ENCODE assay signal across 24 cellular contexts in the genomic region with DNA sequence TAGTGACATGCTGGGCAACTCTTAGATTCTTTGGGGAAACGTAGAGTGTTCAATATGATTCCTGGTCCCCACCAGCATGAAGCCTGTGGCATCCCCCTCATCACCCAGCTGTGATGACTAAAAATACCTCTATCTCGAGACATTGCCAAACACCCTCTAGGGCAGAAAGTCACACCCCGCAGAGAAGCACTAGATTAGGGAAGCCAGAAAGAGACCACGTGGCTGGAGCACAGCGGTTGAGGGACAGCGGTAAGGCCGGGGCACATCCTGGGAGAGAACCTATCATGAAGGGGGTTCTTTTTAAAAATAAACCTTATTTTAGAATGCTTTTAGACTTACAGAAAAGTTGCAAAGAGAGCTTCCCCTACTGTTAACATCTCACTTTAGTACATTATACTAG. TPM values are rescaled to one million over a fixed set of nuclear protein-coding genes. Genes with fewer than 3 reads are reported as not detected.
DNase-seq lines count a peak whose midpoint lies in the region; ATAC-seq and TF ChIP-seq lines count a peak whose summit lies in the region.
"Had no signal": no experiment of that assay in that cellular context is flagged by ENCODE, and none has a peak within 500 bp of the region (broad histone marks: within the 10 kb centered on the region; RNA-seq: fewer than 3 reads in every experiment).

No MANE protein-coding gene starts in this region.

- H3K27ac ChIP-seq in BLaER1 treated with 17β-estradiol and CSF1 and Interleukin-3, amounts not matched to agents 10 nM and 100 nM = peak overlapping the region in 9 of 11 experiments; percentile 66 to 81 (median 77); a peak in 18 of 22 replicates
- no peak overlapping the region for H3K27ac ChIP-seq in brain microvascular endothelial cell
- no peak overlapping the region for H3K27ac ChIP-seq in H9 (ENCODE audit: insufficient read length, low read depth, low read length)
- H3K27ac ChIP-seq: KMS-11, pancreas, Peyer's patch, SK-N-MC, upper lobe of right lung had no signal

- no peak for TF ChIP-seq CTCF in brain microvascular endothelial cell (IDR thresholded peaks at IDR 0.05; ENCODE audit: low read depth, low read length, missing control alignments)
- TF ChIP-seq CTCF in H9 (conservative IDR thresholded peaks at IDR 0.05) = no peak

- H3K4ac ChIP-seq in H9 (ENCODE audit: low read depth, low read length) = no peak overlapping the region

- no peak overlapping the region for H4K8ac ChIP-seq in H9 (replicated peaks; ENCODE audit: insufficient read length, low read depth, low read length)

- H3T11ph ChIP-seq in H9 (ENCODE audit: low read length) = no peak overlapping the region

- H3K23me2 ChIP-seq in H9 (ENCODE audit: insufficient read length, low read depth, low read length, poor library complexity, severe bottlenecking) = no peaks in the 10 kb centered on the region

- H3K23ac ChIP-seq in H9 (ENCODE audit: insufficient read length, low read depth, low read length) = no peak overlapping the region

- peaks cover 6% of the 10 kb centered on the region for H3K79me1 ChIP-seq in H9 (ENCODE audit: insufficient read depth, low read depth, low read length, poor library complexity, severe bottlenecking)

- H2AK5ac ChIP-seq in H9 (ENCODE audit: insufficient read length, low read length) = no peak overlapping the region

- peaks cover 6 to 22% (median 20%) of the 10 kb centered on the region in 10 experiments; a peak in 17 of 20 replicates for H3K4me1 ChIP-seq in BLaER1 treated with 17β-estradiol and CSF1 and Interleukin-3, amounts not matched to agents 10 nM and 100 nM
- no peaks in the 10 kb centered on the region for H3K4me1 ChIP-seq in H9 (ENCODE audit: insufficient read depth, low read length)
- H3K4me1 ChIP-seq: Peyer's patch, upper lobe of right lung had no signal

- H2BK5ac ChIP-seq in H9 (ENCODE audit: insufficient read length, low read length) = no peak overlapping the region

- no peak overlapping the region for H2BK120ac ChIP-seq in H9 (ENCODE audit: low read depth, low read length, poor library complexity, severe bottlenecking)

- no peak for ATAC-seq in HG02759 (IDR thresholded peaks at IDR 0.05; ENCODE audit: unreplicated experiment)
- ATAC-seq in GM18870 (IDR thresholded peaks at IDR 0.05; ENCODE audit: unreplicated experiment) = no peak
- ATAC-seq: left colon, pancreas, upper lobe of right lung had no signal

- no peak overlapping the region for H2BK20ac ChIP-seq in H9 (ENCODE audit: low read depth, low read length, poor library complexity, severe bottlenecking)

- DNase-seq in MV-4-11 (lab: John Stamatoyannopoulos, UW) = peak; percentile 30
- peak; percentile 32 for DNase-seq in brain microvascular endothelial cell
- DNase-seq in iPS-NIHi7 (ENCODE audit: extremely low spot score) = peak; percentile 45
- no peak for DNase-seq in H9
- no peak for DNase-seq in hepatic stellate cell (ENCODE audit: low spot score)
- DNase-seq: activated B cell treated with CpG ODN at 0.5 μM for 24 hours; activated CD4-positive, alpha-beta memory T cell treated with anti-CD3 and anti-CD28 coated beads for 36 hours; activated effector memory CD4-positive, alpha-beta T cell treated with anti-CD3 and anti-CD28 coated beads, Interleukin-2, amount 50 U/mL, for 16 hours; C1 segment of cervical spinal cord; cortex of kidney; GOT3; left colon; NCI-H187; NCI-H345; NCI-H82; pancreas; Peyer's patch; upper lobe of right lung had no signal

- no CpG with 5 or more reads among the region's 7 CpGs for WGBS in H9 (ENCODE audit: extremely low coverage, insufficient read length, low lambda C conversion rate)

- H3K9ac ChIP-seq in BLaER1 treated with 17β-estradiol and CSF1 and Interleukin-3, amounts not matched to agents 10 nM and 100 nM = peak overlapping the region in 8 of 11 experiments; percentile 1 to 57 (median 42); a peak in 11 of 22 replicates
- H3K9ac ChIP-seq in H9 (ENCODE audit: extremely low read depth, insufficient read length, low read length) = no peak overlapping the region
- H3K9ac ChIP-seq: KMS-11 had no signal

- peaks cover 49 to 54% of the 10 kb centered on the region in 2 experiments for H3K4me1 Mint-ChIP-seq in H9
- H3K4me1 Mint-ChIP-seq: activated B cell treated with CpG ODN at 0.5 μM for 24 hours had no signal

- H4K20me1 ChIP-seq in BLaER1 treated with 17β-estradiol and CSF1 and Interleukin-3, amounts not matched to agents 10 nM and 100 nM = peaks cover 0 to 69% (median 2%) of the 10 kb centered on the region in 11 experiments; a peak in 6 of 22 replicates
- no peaks in the 10 kb centered on the region for H4K20me1 ChIP-seq in H9 (ENCODE audit: control insufficient read depth, insufficient read depth, insufficient read length)

- no peak overlapping the region for H4K5ac ChIP-seq in H9 (ENCODE audit: insufficient read length, low read depth, low read length)

- H3K4me3 Mint-ChIP-seq in H9 = no peak overlapping the region
- H3K4me3 Mint-ChIP-seq: activated B cell treated with CpG ODN at 0.5 μM for 24 hours; activated CD4-positive, alpha-beta memory T cell treated with anti-CD3 and anti-CD28 coated beads for 36 hours; nephron had no signal

- H2BK12ac ChIP-seq in H9 (ENCODE audit: insufficient read length, low read depth, low read length) = no peak overlapping the region

- H3K14ac ChIP-seq in H9 (ENCODE audit: insufficient read depth, low read length) = no peak overlapping the region

- peaks cover 24 to 38% (median 36%) of the 10 kb centered on the region in 3 experiments for H3K36me3 Mint-ChIP-seq in H9 (ENCODE audit: insufficient read depth in 1 of 3, low read depth in 3 of 3)
- H3K36me3 Mint-ChIP-seq: activated CD4-positive, alpha-beta memory T cell treated with anti-CD3 and anti-CD28 coated beads for 36 hours had no signal

- H3K9me3 Mint-ChIP-seq in H9 = 0 out of 5 replicates have a peak, but pooled peaks cover 0 to under 1% of the 10 kb centered on the region in 2 experiments

- peak overlapping the region in 1 of 3 experiments; percentile 57; a peak in 2 of 7 replicates for H3K27ac Mint-ChIP-seq in H9
- H3K27ac Mint-ChIP-seq: activated B cell treated with CpG ODN at 0.5 μM for 24 hours; activated CD4-positive, alpha-beta memory T cell treated with anti-CD3 and anti-CD28 coated beads for 36 hours had no signal

- H3K4me3 ChIP-seq in BLaER1 treated with 17β-estradiol and CSF1 and Interleukin-3, amounts not matched to agents 10 nM and 100 nM = no peak overlapping the region
- H3K4me3 ChIP-seq in brain microvascular endothelial cell (ENCODE audit: low read depth, low read length) = no peak overlapping the region
- H3K4me3 ChIP-seq: pancreas, Peyer's patch, SK-N-MC, upper lobe of right lung had no signal

- in situ Hi-C loops in brain microvascular endothelial cell (cut with HindIII; ENCODE audit: low pct_ligation_motif_present, low sequenced_read_pairs) = no loop called here

- H3K27me3 Mint-ChIP-seq in H9 (ENCODE audit: low read depth) = no peaks in the 10 kb centered on the region
- H3K27me3 Mint-ChIP-seq: activated B cell treated with CpG ODN at 0.5 μM for 24 hours; activated CD4-positive, alpha-beta memory T cell treated with anti-CD3 and anti-CD28 coated beads for 36 hours had no signal

- H3K4me2 ChIP-seq in BLaER1 treated with 17β-estradiol and CSF1 and Interleukin-3, amounts not matched to agents 10 nM and 100 nM = peak overlapping the region; percentile 8 to 60 (median 35); a peak in 21 of 22 replicates
- H3K4me2 ChIP-seq in H9 (ENCODE audit: insufficient read depth, insufficient read length, low read length) = no peak overlapping the region
- H3K4me2 ChIP-seq: KMS-11 had no signal

- H3K36me3 ChIP-seq in BLaER1 treated with 17β-estradiol and CSF1 and Interleukin-3, amounts not matched to agents 10 nM and 100 nM = peaks cover 20 to 81% (median 41%) of the 10 kb centered on the region in 11 experiments
- peaks cover 20% of the 10 kb centered on the region for H3K36me3 ChIP-seq in brain microvascular endothelial cell (replicated peaks)

- no peak overlapping the region for H3K56ac ChIP-seq in H9 (ENCODE audit: insufficient read length, low read depth, low read length)

- H3K9me3 ChIP-seq in BLaER1 treated with 17β-estradiol and CSF1 and Interleukin-3, amounts not matched to agents 10 nM and 100 nM (replicated peaks in 1 of 11) = peaks cover 44 to 60% (median 52%) of the 10 kb centered on the region in 11 experiments
- no peaks in the 10 kb centered on the region for H3K9me3 ChIP-seq in H9 (ENCODE audit: control insufficient read depth, low read depth, low read length)
- H3K9me3 ChIP-seq: pancreas, Peyer's patch, upper lobe of right lung had no signal

- no peak overlapping the region for H4K91ac ChIP-seq in H9 (ENCODE audit: insufficient read length, low read depth, low read length)

- peaks cover 21% of the 10 kb centered on the region; the same call in 1 of the 2 replicates for H3K79me2 ChIP-seq in H9 (ENCODE audit: insufficient read depth, low read length)

- H3K27me3 ChIP-seq in BLaER1 treated with 17β-estradiol and CSF1 and Interleukin-3, amounts not matched to agents 10 nM and 100 nM = no peaks in the 10 kb centered on the region
- H3K27me3 ChIP-seq in brain microvascular endothelial cell (replicated peaks) (no peaks in the 10 kb centered on the region), H9 (ENCODE audit: insufficient read depth, low read length) (no peaks in the 10 kb centered on the region)
- H3K27me3 ChIP-seq: pancreas, Peyer's patch, upper lobe of right lung had no signal

- no peak overlapping the region for H2AFZ ChIP-seq in H9 (ENCODE audit: low read length)

- H2BK15ac ChIP-seq in H9 (ENCODE audit: low read depth, low read length) = no peak overlapping the region

- H3K18ac ChIP-seq in H9 (ENCODE audit: insufficient read length, low read depth, low read length) = no peak overlapping the region

RNA-seq across cellular contexts. Expression of gene FAT1, which starts 11.0 kb away (rescaled TPM):
- 157 and 173 TPM in 2 replicates for total RNA-seq in H9 (2021)
- total RNA-seq: activated B cell treated with CpG ODN at 0.5 μM for 24 hours; activated CD4-positive, alpha-beta memory T cell treated with anti-CD3 and anti-CD28 coated beads for 36 hours had no signal

Comparison
In these comparisons a context has a peak if more than half of its experiments do, and no peak if none do; other contexts are left out.
1. H3K27ac ChIP-seq: peak in BLaER1 treated with 17β-estradiol and CSF1 and Interleukin-3, amounts not matched to agents 10 nM and 100 nM (9 of 11); none in brain microvascular endothelial cell (single experiment) and H9 (single experiment).
2. DNase-seq: peak in MV-4-11 (single experiment), brain microvascular endothelial cell (single experiment) and iPS-NIHi7 (single experiment); none in H9 (single experiment) and hepatic stellate cell (single experiment).